10 cellular contexts compared by ENCODE assay signal in the genomic region with DNA sequence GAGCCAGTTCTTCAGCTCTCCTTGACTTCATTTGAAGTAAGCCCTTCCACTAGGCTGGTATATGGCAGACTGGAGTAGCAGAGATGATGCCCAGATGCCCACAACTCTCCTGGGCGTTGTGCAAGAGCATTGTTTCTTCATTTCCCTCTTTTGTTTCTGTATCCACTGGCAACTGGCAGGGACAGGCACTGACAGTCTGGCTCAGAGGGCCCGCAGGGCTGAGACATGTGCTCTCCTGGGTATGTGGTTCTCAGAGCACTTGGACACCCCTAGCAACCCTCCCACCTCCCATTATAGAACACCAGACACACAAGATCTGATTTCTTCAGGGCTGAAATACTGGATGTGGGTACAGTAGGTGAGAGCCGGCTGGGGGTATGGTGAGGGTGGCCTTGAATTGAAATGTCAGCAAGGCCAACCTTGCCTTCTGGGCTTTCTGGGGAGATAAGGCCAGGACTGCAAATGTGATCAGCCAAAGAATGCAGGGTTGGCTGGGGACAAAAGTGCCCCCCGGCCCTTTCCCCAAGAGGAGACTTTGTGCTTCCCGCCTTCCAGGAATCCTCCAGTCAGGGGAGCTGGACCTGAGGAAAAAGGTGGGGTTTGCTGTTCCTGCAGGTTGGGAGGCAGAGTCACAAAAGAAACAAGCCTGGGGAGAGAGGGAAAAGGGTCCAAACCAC. TPM values are rescaled to one million over a fixed set of nuclear protein-coding genes. Genes with fewer than 3 reads are reported as not detected.
DNase-seq lines count a peak whose midpoint lies in the region; ATAC-seq, FAIRE-seq and TF ChIP-seq lines count a peak whose summit lies in the region.
"Had no signal": no experiment of that assay in that cellular context is flagged by ENCODE, and none has a peak within 500 bp of the region (broad histone marks: within the 10 kb centered on the region; RNA-seq: fewer than 3 reads in every experiment).

No MANE protein-coding gene starts in this region.

- H3K9me3 ChIP-seq in GM12878 (replicated peaks; ENCODE audit: control insufficient read depth, insufficient read depth, low read length) (no peaks in the 10 kb centered on the region), transverse colon (no peaks in the 10 kb centered on the region)
- H3K9me3 ChIP-seq: neutrophil had no signal

- no peaks in the 10 kb centered on the region for H3K36me3 Mint-ChIP-seq in activated naive CD4-positive, alpha-beta T cell treated with anti-CD3 and anti-CD28 coated beads for 36 hours (ENCODE audit: low read depth)

- H2AFZ ChIP-seq in GM12878 (ENCODE audit: control insufficient read depth, low read depth, low read length), result no peak overlapping the region

- TF ChIP-seq RAD21 in GM12878 (IDR thresholded peaks at IDR 0.05; ENCODE audit: insufficient read depth, low read depth, low read length), result no peak

- no peaks in the 10 kb centered on the region for H3K9me3 Mint-ChIP-seq in activated naive CD4-positive, alpha-beta T cell treated with anti-CD3 and anti-CD28 coated beads for 36 hours

- CTCF ChIA-PET in GM12878 (lab: Yijun Ruan, JAX), result interaction anchor here (1.0 kb wide), 1 partner anchor 65 kb away, joined by 3 read pairs; no protein-coding TSS in a partner anchor
- CTCF ChIA-PET in activated naive CD4-positive, alpha-beta T cell treated with anti-CD3 and anti-CD28 coated beads for 36 hours (lab: Charles Lee), result interaction anchor here (0.7 kb wide), 1 partner anchor 85 kb away, joined by 8 read pairs; no protein-coding TSS in a partner anchor

- no peak overlapping the region for H3K4me3 Mint-ChIP-seq in activated naive CD4-positive, alpha-beta T cell treated with anti-CD3 and anti-CD28 coated beads for 36 hours

- TF ChIP-seq POLR2A in GM12878 (IDR thresholded peaks at IDR 0.05; ENCODE audit: low read depth, low read length) (no peak), transverse colon (IDR thresholded peaks at IDR 0.05) (no peak)

- peaks cover 20% of the 10 kb centered on the region for H3K27me3 Mint-ChIP-seq in activated naive CD4-positive, alpha-beta T cell treated with anti-CD3 and anti-CD28 coated beads for 36 hours (ENCODE audit: low read depth)

- in situ Hi-C loops in GM12878 (cut with MboI) (no loop called here), transverse colon (cut with MboI; ENCODE audit: low pct_ligation_motif_present in 1 of 4, low pct_unique_long_range_greater_than_20kb in 1 of 4, low sequenced_read_pairs in 3 of 4) (no loop called here)

- TF ChIP-seq EP300 in GM12878 (IDR thresholded peaks at IDR 0.05; ENCODE audit: borderline replicate concordance in 1 of 2, control insufficient read depth in 1 of 2, low read depth in 2 of 2, low read length in 2 of 2) (no peak), transverse colon (IDR thresholded peaks at IDR 0.05; ENCODE audit: low read depth) (no peak)

- H3K4me1 ChIP-seq in GM12878 (ENCODE audit: control insufficient read depth, insufficient read depth, low read length) (peaks cover 8% of the 10 kb centered on the region), transverse colon (peaks cover 0 to 8% (median 5%) of the 10 kb centered on the region in 4 donors)

- RAD21 ChIA-PET in GM12878 (lab: Charles Lee; ENCODE audit: unreplicated experiment), result no interaction called here

- intact Hi-C loops in GM12878 (cut with micrococcal nuclease; ENCODE audit: unreplicated experiment) (loop anchor here (5.0 kb wide), 1 partner anchor 82 kb away; no protein-coding TSS in a partner anchor), transverse colon (cut with DNase I; ENCODE audit: low total_unique reads) (no loop called here)
- intact Hi-C loops in activated naive CD4-positive, alpha-beta T cell treated with anti-CD3 and anti-CD28 coated beads for 36 hours (cut with micrococcal nuclease), result no loop called here

- no peaks in the 10 kb centered on the region for H3K79me2 ChIP-seq in GM12878 (ENCODE audit: control insufficient read depth, insufficient read depth, low read length)

- SMC1A ChIA-PET in GM12878 (lab: Charles Lee; ENCODE audit: uncharacterized antibody, unreplicated experiment), result interaction anchor here (1.4 kb wide), 1 partner anchor 145 kb away, joined by 3 read pairs; no protein-coding TSS in a partner anchor

- TF ChIP-seq CTCF in GM12878 (IDR thresholded peaks at IDR 0.05 in 2 of 3, conservative IDR thresholded peaks at IDR 0.05 in 1 of 3; ENCODE audit: control insufficient read depth in 2 of 3, extremely low read depth in 1 of 3, insufficient read depth in 1 of 3, low read depth in 3 of 3, low read length in 3 of 3) (no peak), transverse colon (IDR thresholded peaks at IDR 0.05) (no peak)

- POLR2A ChIA-PET in GM12878 (lab: Charles Lee), result no interaction called here

- H3K4me3 ChIP-seq in GM12878 (no peak overlapping the region), transverse colon (no peak overlapping the region)

- H3K4me1 Mint-ChIP-seq in activated naive CD4-positive, alpha-beta T cell treated with anti-CD3 and anti-CD28 coated beads for 36 hours (ENCODE audit: low read depth), result peaks cover 8% of the 10 kb centered on the region

- FAIRE-seq in GM12878 (lab: Jason Lieb, UNC), result no peak

- H3K4me2 ChIP-seq in GM12878 (ENCODE audit: control insufficient read depth, insufficient read depth), result no peak overlapping the region

- 76% methylated on average over 5 of the region's 5 CpGs for WGBS in GM12878 (ENCODE audit: insufficient coverage, insufficient replicate concordance, low lambda C conversion rate, missing lambda C conversion rate)
- 81 to 86% methylated on average over 2 to 5 of the region's 5 CpGs for WGBS in transverse colon (ENCODE audit: low coverage in 1 of 2), 2 donors

- H3K27ac Mint-ChIP-seq in activated naive CD4-positive, alpha-beta T cell treated with anti-CD3 and anti-CD28 coated beads for 36 hours, result no peak overlapping the region

- no peaks in the 10 kb centered on the region for H3K36me3 ChIP-seq in GM12878 (ENCODE audit: control insufficient read depth in 2 of 2, insufficient read depth in 2 of 2, low read length in 1 of 2)
- no peaks in the 10 kb centered on the region for H3K36me3 ChIP-seq in transverse colon
- H3K36me3 ChIP-seq: neutrophil had no signal

- no TSS peak for BruUV-seq in GM12878 (replicated peaks; lab: Mats Ljungman, UMichigan)

- DNase-seq in DMS 273 (lab: John Stamatoyannopoulos, UW; ENCODE audit: unreplicated experiment) (peak; percentile 41), DMS 273 treated with DMSO at 0.1 percent for 48 hours (lab: John Stamatoyannopoulos, UW) (no peak), GM12878 (ENCODE audit: low read depth, low spot score) (no peak), islet precursor cell (peak; percentile 79), transverse colon (no peak)
- no peak for DNase-seq in activated naive CD4-positive, alpha-beta T cell treated with anti-CD3 and anti-CD28 coated beads for 36 hours
- DNase-seq in activated CD4-positive, alpha-beta T cell treated with anti-CD3 and anti-CD28 coated beads, Interleukin-2, amount 50 U/mL, for 4 hours, result no peak
- no peak for DNase-seq in activated T-cell treated with anti-CD3 and anti-CD28 coated beads, Interleukin-2, amount 50 U/mL, for 1 hour
- DNase-seq: stimulated activated naive CD4-positive, alpha-beta T cell treated with Interleukin-2 at 50 U/mL for 16 hours had no signal

- no peak overlapping the region for H3K9ac ChIP-seq in GM12878 (ENCODE audit: control insufficient read depth, insufficient read depth, low read length)

- no peaks in the 10 kb centered on the region for H4K20me1 ChIP-seq in GM12878 (ENCODE audit: control insufficient read depth, insufficient read depth)

- no peak overlapping the region for H3K27ac ChIP-seq in GM12878 (ENCODE audit: control insufficient read depth, insufficient read depth)
- peak overlapping the region; percentile 7 to 74 (median 43) for H3K27ac ChIP-seq in transverse colon
- H3K27ac ChIP-seq: neutrophil had no signal

- H3K27me3 ChIP-seq in GM12878 (replicated peaks in 1 of 2; ENCODE audit: control insufficient read depth in 2 of 2, insufficient read depth in 2 of 2, low read length in 1 of 2) (no peaks in the 10 kb centered on the region), transverse colon (no peaks in the 10 kb centered on the region)

- ATAC-seq in GM12878, result peak; percentile 13; the same call in 2 of the 3 replicates

TF ChIP-seq in GM12878, 131 proteins besides CTCF, POLR2A, EP300 and RAD21:
- TF ChIP-seq BHLHE40 (IDR thresholded peaks at IDR 0.05; ENCODE audit: borderline replicate concordance in 1 of 2, low read depth in 2 of 2, low read length in 1 of 2) (no peak), FOXM1 (IDR thresholded peaks at IDR 0.05; ENCODE audit: low read depth, low read length) (no peak), MEF2B (IDR thresholded peaks at IDR 0.05; ENCODE audit: partially characterized antibody, poor library complexity, severe bottlenecking) (no peak), ZNF274 (IDR thresholded peaks at IDR 0.05; ENCODE audit: insufficient read depth, insufficient read length) (no peak), ESRRA (IDR thresholded peaks at IDR 0.05; ENCODE audit: low read length) (no peak), BRCA1 (IDR thresholded peaks at IDR 0.05; ENCODE audit: low read depth, low read length) (no peak), IKZF2 (IDR thresholded peaks at IDR 0.05) (no peak), MTA2 (IDR thresholded peaks at IDR 0.05; ENCODE audit: low read depth) (no peak), KDM1A (IDR thresholded peaks at IDR 0.05; ENCODE audit: borderline replicate concordance) (no peak)

RNA-seq across cellular contexts. Expression of gene CTNNA1, which starts 28.6 kb away (rescaled TPM):
- total RNA-seq in GM12878 (2013; cell fraction: nucleolus; rRNA removed), result 151 and 155 TPM in 2 replicates
- total RNA-seq in GM12878 (2014; rRNA removed) (91.5 and 101 TPM in 2 replicates), GM12878 (2014; rRNA removed; fragmentation: Illumina TruSeq; extraction: Trizol) (84.9 and 85.4 TPM in 2 replicates), GM12878 (2021) (104 and 109 TPM in 2 replicates), transverse colon (100 to 1,000 TPM; 272 to 381 (median 316) TPM)
- polyA plus RNA-seq in GM12878 (2011; ENCODE audit: low read depth), result 35.5 TPM
- polyA plus RNA-seq in GM12878 (2011; rRNA removed) (24.5 and 32.6 TPM in 2 replicates), GM12878 (2014; fragmentation: Illumina TruSeq; extraction: Trizol) (85.3 and 88.3 TPM in 2 replicates), GM12878 (2014; fragmentation: Nextera tagmentation; extraction: Ambion mirVana) (10 to 100 TPM; 48.7 to 53.3 TPM), GM12878 (2014; rRNA removed) (62.1 and 65.5 TPM in 2 replicates), GM12878 (2016; fragmentation: Nextera tagmentation; extraction: Ambion mirVana) (10 to 100 TPM; 47.5 to 47.8 TPM)
- 50.4 and 52.3 TPM in 2 replicates for polyA plus RNA-seq in GM12878 (2011; cell fraction: cytosol; rRNA removed)
- polyA plus RNA-seq in GM12878 (2011; cell fraction: nucleus; rRNA removed), result 46.6 and 67.1 TPM in 2 replicates
- 53.1 and 54.1 TPM in 2 replicates for polyA plus RNA-seq in GM12878 (2012)
- 41.9 and 53.4 TPM in 2 replicates for polyA minus RNA-seq in GM12878 (2011; rRNA and poly(A)+ RNA removed)
- 46.5 and 59.8 TPM in 2 replicates for polyA minus RNA-seq in GM12878 (2011; cell fraction: cytosol; rRNA and poly(A)+ RNA removed)
- 19.9 and 35.6 TPM in 2 replicates for polyA minus RNA-seq in GM12878 (2011; cell fraction: nucleus; rRNA and poly(A)+ RNA removed)
- 10 to 100 TPM; 36.8 to 43.0 TPM for total RNA-seq in activated naive CD4-positive, alpha-beta T cell treated with anti-CD3 and anti-CD28 coated beads for 36 hours

Comparison
In these comparisons a context has a peak if more than half of its experiments do, and no peak if none do; other contexts are left out.
1. DNase-seq: peak in DMS 273 (single experiment) and islet precursor cell (single experiment); none in DMS 273 treated with DMSO at 0.1 percent for 48 hours (single experiment), GM12878 (single experiment), transverse colon (single experiment), activated naive CD4-positive, alpha-beta T cell treated with anti-CD3 and anti-CD28 coated beads for 36 hours (single experiment), activated CD4-positive, alpha-beta T cell treated with anti-CD3 and anti-CD28 coated beads, Interleukin-2, amount 50 U/mL, for 4 hours (0 of 2) and activated T-cell treated with anti-CD3 and anti-CD28 coated beads, Interleukin-2, amount 50 U/mL, for 1 hour (single experiment).